Comparison of ENCODE assay signal across 31 cellular contexts in genomic region chr16:55118701-55119260, GRCh38.
"Had no signal": no experiment of that assay in that cellular context is flagged by ENCODE, and none has a peak within 500 bp of the region (broad histone marks: within the 10 kb centered on the region; RNA-seq: fewer than 3 reads in every experiment).

No MANE protein-coding gene starts in this region.

- H3K79me2 ChIP-seq: parathyroid adenoma had no signal

- ATAC-seq: naive thymus-derived CD8-positive, alpha-beta T cell; psoas muscle; right cardiac atrium; right lobe of liver; stimulated activated memory B cell treated with anti-CD40 and anti-IgM and Interleukin-4, amounts not matched to agents 10 μg/mL and 1 μg/mL and 100 μg/mL, for 72 hours; stimulated activated naive CD8-positive, alpha-beta T cell treated with anti-CD3 and anti-CD28 coated beads, Interleukin-15, Interleukin-2, amounts not matched to agents 100 U/mL and 50 U/mL, for 24 hours had no signal

- H3K9me3 ChIP-seq: ovary, psoas muscle, right lobe of liver, sigmoid colon, suprapubic skin, testis, upper lobe of left lung, vagina had no signal

- H3K4me3 Mint-ChIP-seq: naive thymus-derived CD8-positive, alpha-beta T cell; natural killer cell treated with Interleukin-12 subunit alpha and Interleukin-12 subunit beta and Interleukin-15 and Interleukin-18, amount 100 ng/mL, for 72 hours; nephron progenitor cell; neural crest cell; stimulated activated memory B cell treated with anti-CD40 and anti-IgM and Interleukin-4, amounts not matched to agents 10 μg/mL and 1 μg/mL and 100 μg/mL, for 72 hours; stimulated activated naive CD8-positive, alpha-beta T cell treated with anti-CD3 and anti-CD28 coated beads, Interleukin-15, amount 100 ng/mL, for 72 hours had no signal

- H3K27ac ChIP-seq: ovary, parathyroid adenoma, psoas muscle, right lobe of liver, sigmoid colon, skin epidermis, spleen, suprapubic skin, testis, tibial nerve, upper lobe of left lung, vagina had no signal

- H3K4me2 ChIP-seq: smooth muscle cell had no signal

- H3K4me1 Mint-ChIP-seq: nephron progenitor cell; stimulated activated memory B cell treated with anti-CD40 and anti-IgM and Interleukin-4, amounts not matched to agents 10 μg/mL and 1 μg/mL and 100 μg/mL, for 72 hours; stimulated activated naive CD8-positive, alpha-beta T cell treated with anti-CD3 and anti-CD28 coated beads, Interleukin-15, amount 100 ng/mL, for 72 hours had no signal

- H3K36me3 ChIP-seq: ovary, right lobe of liver, sigmoid colon, spleen, suprapubic skin, tibial nerve, upper lobe of left lung, vagina had no signal

- H3K4me3 ChIP-seq: ovary, psoas muscle, right lobe of liver, sigmoid colon, skin epidermis, smooth muscle cell, spleen, suprapubic skin, testis, tibial nerve, upper lobe of left lung, vagina had no signal

- H3K27me3 ChIP-seq: ovary, right lobe of liver, sigmoid colon, suprapubic skin, testis, tibial nerve, upper lobe of left lung, vagina had no signal

- H3K4me1 ChIP-seq: parathyroid adenoma, psoas muscle, right lobe of liver, sigmoid colon, spleen, suprapubic skin, testis, tibial nerve, upper lobe of left lung, vagina had no signal

- H2AFZ ChIP-seq: parathyroid adenoma had no signal

- DNase-seq: naive thymus-derived CD8-positive, alpha-beta T cell; nephron progenitor cell; occipital lobe; ovary; posterior cingulate gyrus; psoas muscle; right cardiac atrium; right lobe of liver; sigmoid colon; spleen; stimulated activated CD4-positive, alpha-beta T cell treated with anti-CD3 and anti-CD28 coated beads, Interleukin-12 subunit alpha, Interleukin-12 subunit beta, amount 100 ng/mL, for 4 hours; stimulated activated CD4-positive, alpha-beta T cell treated with anti-CD3 and anti-CD28 coated beads, Interleukin-1b, Interleukin-23, amount 100 ng/mL, for 48 hours; stimulated activated CD4-positive, alpha-beta T cell treated with anti-CD3 and anti-CD28 coated beads, Interleukin-4, amount 100 ng/mL, for 1 hour; stimulated activated CD4-positive, alpha-beta T cell treated with anti-CD3 and anti-CD28 coated beads, Interleukin-4, amount 100 ng/mL, for 4 hours; stimulated activated CD8-positive, alpha-beta memory T cell treated with anti-CD3 and anti-CD28 coated beads, Interleukin-4, amount 100 ng/mL, for 48 hours; stimulated activated naive CD4-positive, alpha-beta T cell; stimulated activated naive CD8-positive, alpha-beta T cell treated with anti-CD3 and anti-CD28 coated beads, Interleukin-15, amount 100 ng/mL, for 72 hours; stimulated activated naive CD8-positive, alpha-beta T cell treated with anti-CD3 and anti-CD28 coated beads, Interleukin-15, Interleukin-2, amounts not matched to agents 100 U/mL and 50 U/mL, for 24 hours; substantia nigra; testis; trophoblast cell had no signal

- H3K9ac ChIP-seq: parathyroid adenoma had no signal

- H3K27me3 Mint-ChIP-seq: stimulated activated memory B cell treated with anti-CD40 and anti-IgM and Interleukin-4, amounts not matched to agents 10 μg/mL and 1 μg/mL and 100 μg/mL, for 72 hours; stimulated activated naive CD8-positive, alpha-beta T cell treated with anti-CD3 and anti-CD28 coated beads, Interleukin-15, amount 100 ng/mL, for 72 hours had no signal

- H3K36me3 Mint-ChIP-seq: naive thymus-derived CD8-positive, alpha-beta T cell; natural killer cell treated with Interleukin-12 subunit alpha and Interleukin-12 subunit beta and Interleukin-15 and Interleukin-18, amount 100 ng/mL, for 72 hours; stimulated activated memory B cell treated with anti-CD40 and anti-IgM and Interleukin-4, amounts not matched to agents 10 μg/mL and 1 μg/mL and 100 μg/mL, for 72 hours had no signal

- H3K9me3 Mint-ChIP-seq: natural killer cell treated with Interleukin-12 subunit alpha and Interleukin-12 subunit beta and Interleukin-15 and Interleukin-18, amount 100 ng/mL, for 72 hours; neural crest cell had no signal

- H3K27ac Mint-ChIP-seq: naive thymus-derived CD8-positive, alpha-beta T cell; natural killer cell treated with Interleukin-12 subunit alpha and Interleukin-12 subunit beta and Interleukin-15 and Interleukin-18, amount 100 ng/mL, for 72 hours; nephron progenitor cell; stimulated activated memory B cell treated with anti-CD40 and anti-IgM and Interleukin-4, amounts not matched to agents 10 μg/mL and 1 μg/mL and 100 μg/mL, for 72 hours; stimulated activated naive CD8-positive, alpha-beta T cell treated with anti-CD3 and anti-CD28 coated beads, Interleukin-15, amount 100 ng/mL, for 72 hours had no signal
